Comparison of ENCODE assay signal across 11 cellular contexts in the genomic region with DNA sequence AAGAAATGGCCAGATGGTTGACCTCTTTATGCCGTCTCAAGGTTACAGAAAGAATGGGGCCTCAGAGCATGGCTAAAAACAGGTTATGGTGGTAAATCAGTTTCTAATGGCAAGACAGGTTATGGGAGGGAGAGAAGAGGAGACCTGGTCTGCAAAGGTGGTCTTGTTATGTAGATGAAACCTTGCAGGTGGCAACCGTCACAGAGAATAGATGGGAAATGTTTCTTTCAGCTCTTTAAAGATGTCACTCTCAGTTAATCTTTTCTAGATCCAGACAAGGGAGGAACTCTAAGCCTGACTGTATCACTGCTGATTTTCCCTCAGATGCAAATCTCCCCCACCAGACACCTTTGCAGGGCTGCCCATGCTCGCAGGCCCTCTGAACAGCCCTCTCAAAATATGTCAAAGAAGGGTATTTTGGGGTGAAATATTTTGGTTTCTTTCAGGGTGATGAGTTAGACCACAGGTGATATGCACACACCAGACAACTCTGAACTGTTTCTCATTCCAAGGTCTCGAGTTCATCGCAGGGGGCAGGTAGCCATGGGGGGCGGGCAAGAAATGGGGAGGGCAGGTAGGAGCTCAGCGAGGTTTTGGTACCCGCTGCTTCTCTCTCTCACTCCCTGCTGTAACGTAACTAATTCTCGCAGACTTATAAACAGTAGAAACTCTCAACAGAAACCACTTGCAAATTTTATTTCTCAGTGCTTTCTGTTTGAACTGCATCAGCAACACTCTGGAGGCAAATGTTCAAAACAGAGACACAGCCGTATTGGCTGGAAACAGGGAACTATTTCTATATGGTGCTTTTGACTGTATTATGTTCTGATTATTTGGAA.
DNase-seq lines count a peak whose midpoint lies in the region; ATAC-seq and TF ChIP-seq lines count a peak whose summit lies in the region.
"Had no signal": no experiment of that assay in that cellular context is flagged by ENCODE, and none has a peak within 500 bp of the region (broad histone marks: within the 10 kb centered on the region; RNA-seq: fewer than 3 reads in every experiment).

No MANE protein-coding gene starts in this region.

- peaks cover 13% of the 10 kb centered on the region; the same call in 1 of the 2 replicates for H3K9me3 ChIP-seq in SU-DHL-6 (ENCODE audit: insufficient read depth, low read length)

- peak overlapping the region; percentile 12 for H2AFZ ChIP-seq in SU-DHL-6 (ENCODE audit: low read depth, low read length, severe bottlenecking)

- H3K79me2 ChIP-seq in SU-DHL-6 (ENCODE audit: insufficient read depth, low read length): no peaks in the 10 kb centered on the region

- H4K20me1 ChIP-seq in SU-DHL-6 (ENCODE audit: low read depth, low read length): no peaks in the 10 kb centered on the region

- H3F3A ChIP-seq in SU-DHL-6 (ENCODE audit: insufficient read depth): no peaks in the 10 kb centered on the region

- H3K9me2 ChIP-seq in SU-DHL-6 (replicated peaks; ENCODE audit: insufficient read depth, low read length): no peaks in the 10 kb centered on the region

- TF ChIP-seq CTCF in SU-DHL-6 (IDR thresholded peaks at IDR 0.05; ENCODE audit: insufficient read depth, low read length, poor library complexity, severe bottlenecking): no peak

- ATAC-seq in GM18502 (IDR thresholded peaks at IDR 0.05; ENCODE audit: poor library complexity, unreplicated experiment): peak; percentile 81
- ATAC-seq in GM19468 (IDR thresholded peaks at IDR 0.05; ENCODE audit: extremely low read depth, unreplicated experiment): peak; percentile 73
- ATAC-seq in HG03039 (IDR thresholded peaks at IDR 0.05; ENCODE audit: unreplicated experiment): peak; percentile 72
- ATAC-seq: activated T-helper 17 cell treated with anti-CD3 and anti-CD28 coated beads, Interleukin-2, amount 50 U/mL, for 72 hours; effector memory CD8-positive, alpha-beta T cell had no signal

- H3K36me3 ChIP-seq in SU-DHL-6 (ENCODE audit: low read length): no peaks in the 10 kb centered on the region

- no peaks in the 10 kb centered on the region for H3K27me3 ChIP-seq in SU-DHL-6 (ENCODE audit: low read length)

- peak overlapping the region; percentile 26 for H3K4me2 ChIP-seq in SU-DHL-6 (ENCODE audit: low read depth, low read length, poor library complexity, severe bottlenecking)

- H3K4me3 ChIP-seq in SU-DHL-6 (ENCODE audit: insufficient read depth, low read length, poor library complexity, severe bottlenecking): no peak overlapping the region

- peak overlapping the region; percentile 41 for H3K27ac ChIP-seq in SU-DHL-6 (ENCODE audit: low read depth, low read length)

- DNase-seq in ecto neural progenitor cell (ENCODE audit: low spot score) (no peak), NCI-H2227 (lab: John Stamatoyannopoulos, UW; ENCODE audit: unreplicated experiment) (no peak), NCI-H187 treated with DMSO at 0.1 percent for 48 hours (lab: John Stamatoyannopoulos, UW) (no peak), NCI-H146 (lab: John Stamatoyannopoulos, UW) (no peak)
- DNase-seq: effector memory CD8-positive, alpha-beta T cell; posterior cingulate gyrus had no signal

- no peak overlapping the region for H3K9ac ChIP-seq in SU-DHL-6 (ENCODE audit: low read length)
